In genomic region chr15:61301701-61302100, GRCh38 we compare ENCODE assay signal across 24 cellular contexts.
"Had no signal": no experiment of that assay in that cellular context is flagged by ENCODE, and none has a peak within 500 bp of the region (broad histone marks: within the 10 kb centered on the region; RNA-seq: fewer than 3 reads in every experiment).

No MANE protein-coding gene starts in this region.

- H3K4me2 ChIP-seq: neural progenitor cell had no signal

- H3K4me1 ChIP-seq: neural progenitor cell, pancreas, psoas muscle, right lobe of liver, stomach, tibial nerve, vagina had no signal

- H3K27ac ChIP-seq: neural progenitor cell, neutrophil, pancreas, psoas muscle, right lobe of liver, sigmoid colon, stomach, thoracic aorta, thyroid gland, tibial nerve, upper lobe of left lung, vagina had no signal

- H3K9ac ChIP-seq: neural progenitor cell had no signal

- H2AFZ ChIP-seq: neural progenitor cell had no signal

- H3K27me3 ChIP-seq: neural progenitor cell, neutrophil, pancreas, right lobe of liver, sigmoid colon, stomach, thyroid gland, tibial nerve, upper lobe of left lung, vagina had no signal

- H3K36me3 ChIP-seq: neural progenitor cell, neutrophil, pancreas, right lobe of liver, sigmoid colon, stomach, thoracic aorta, thyroid gland, tibial nerve, upper lobe of left lung, vagina had no signal

- H3K4me3 ChIP-seq: neural progenitor cell, pancreas, psoas muscle, right lobe of liver, sigmoid colon, stomach, thoracic aorta, thyroid gland, tibial nerve, upper lobe of left lung, vagina had no signal

- H3K9me3 ChIP-seq: neutrophil, pancreas, psoas muscle, right lobe of liver, sigmoid colon, stomach, thoracic aorta, thyroid gland, tibial nerve, upper lobe of left lung, vagina had no signal

- ATAC-seq: natural killer cell; pancreas; psoas muscle; right cardiac atrium; right lobe of liver; stimulated activated effector memory CD8-positive, alpha-beta T cell treated with anti-CD3 and anti-CD28 coated beads, Interleukin-12 subunit alpha, Interleukin-12 subunit beta, amount 100 ng/mL, for 72 hours; stimulated activated naive B cell treated with anti-CD40 and anti-IgM and Interleukin-4, amounts not matched to agents 10 μg/mL and 1 μg/mL and 100 μg/mL, for 72 hours had no signal

- DNase-seq: natural killer cell; nucleus accumbens; psoas muscle; right cardiac atrium; right lobe of liver; sigmoid colon; small intestine; stimulated activated CD4-positive, alpha-beta T cell treated with anti-CD3 and anti-CD28 coated beads, Interleukin-15, amount 100 ng/mL, for 24 hours; stimulated activated CD4-positive, alpha-beta T cell treated with anti-CD3 and anti-CD28 coated beads, Interleukin-2, amount 100 ng/mL, for 24 hours; stimulated activated CD4-positive, alpha-beta T cell treated with anti-CD3 and anti-CD28 coated beads, Interleukin-2, amount 100 ng/mL, for 48 hours; stimulated activated CD4-positive, alpha-beta T cell treated with anti-CD3 and anti-CD28 coated beads, Interleukin-4, amount 100 ng/mL, for 24 hours; stimulated activated naive B cell treated with anti-CD40 and anti-IgM and Interleukin-4, amounts not matched to agents 10 μg/mL and 1 μg/mL and 100 μg/mL, for 72 hours; stimulated activated naive CD4-positive, alpha-beta T cell treated with Interleukin-2 at 50 U/mL for 16 hours; stomach; thyroid gland; trophoblast cell; upper lobe of left lung had no signal
